Comparison of ENCODE assay signal across 1 cellular context in the genomic region with DNA sequence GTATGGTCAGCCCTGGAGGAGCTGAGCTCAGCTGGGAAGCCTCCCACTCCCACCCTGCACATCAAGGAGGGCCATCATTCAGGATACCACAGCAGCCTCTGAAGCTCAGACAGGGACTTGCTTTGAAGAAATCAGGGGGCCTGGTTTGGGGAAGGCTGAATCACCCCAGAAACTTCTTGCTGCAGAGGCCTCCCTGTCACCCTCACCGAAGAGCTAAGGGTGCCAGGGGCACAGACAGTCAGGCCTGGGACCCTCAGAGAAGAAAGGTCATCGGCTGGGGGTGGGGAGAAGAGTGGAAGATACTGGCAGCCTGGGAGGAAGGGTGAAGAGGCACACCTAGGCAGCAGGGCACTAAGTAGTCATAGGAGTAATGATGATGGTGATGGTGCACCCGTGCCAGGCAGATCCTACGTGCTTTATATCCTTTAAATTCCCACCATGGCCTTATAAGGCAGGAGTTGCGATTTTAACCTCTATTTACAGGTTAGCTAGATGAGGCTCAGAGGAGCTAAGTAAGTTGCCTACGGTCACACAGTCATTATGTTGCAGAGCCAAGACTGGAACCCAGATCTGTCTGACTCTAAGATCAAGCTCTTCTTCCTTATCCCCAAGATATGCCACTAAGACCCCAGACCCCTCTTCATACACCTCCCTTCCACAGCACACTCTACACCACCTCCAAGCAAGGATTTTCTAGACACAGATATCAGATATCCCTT.
TF ChIP-seq lines count a peak whose summit lies in the region.

No MANE protein-coding gene starts in this region.

TF ChIP-seq in HepG2, 621 proteins besides CTCF, POLR2A, EP300 and RAD21 (continued from another document):
- TF ChIP-seq, protein P1, sequence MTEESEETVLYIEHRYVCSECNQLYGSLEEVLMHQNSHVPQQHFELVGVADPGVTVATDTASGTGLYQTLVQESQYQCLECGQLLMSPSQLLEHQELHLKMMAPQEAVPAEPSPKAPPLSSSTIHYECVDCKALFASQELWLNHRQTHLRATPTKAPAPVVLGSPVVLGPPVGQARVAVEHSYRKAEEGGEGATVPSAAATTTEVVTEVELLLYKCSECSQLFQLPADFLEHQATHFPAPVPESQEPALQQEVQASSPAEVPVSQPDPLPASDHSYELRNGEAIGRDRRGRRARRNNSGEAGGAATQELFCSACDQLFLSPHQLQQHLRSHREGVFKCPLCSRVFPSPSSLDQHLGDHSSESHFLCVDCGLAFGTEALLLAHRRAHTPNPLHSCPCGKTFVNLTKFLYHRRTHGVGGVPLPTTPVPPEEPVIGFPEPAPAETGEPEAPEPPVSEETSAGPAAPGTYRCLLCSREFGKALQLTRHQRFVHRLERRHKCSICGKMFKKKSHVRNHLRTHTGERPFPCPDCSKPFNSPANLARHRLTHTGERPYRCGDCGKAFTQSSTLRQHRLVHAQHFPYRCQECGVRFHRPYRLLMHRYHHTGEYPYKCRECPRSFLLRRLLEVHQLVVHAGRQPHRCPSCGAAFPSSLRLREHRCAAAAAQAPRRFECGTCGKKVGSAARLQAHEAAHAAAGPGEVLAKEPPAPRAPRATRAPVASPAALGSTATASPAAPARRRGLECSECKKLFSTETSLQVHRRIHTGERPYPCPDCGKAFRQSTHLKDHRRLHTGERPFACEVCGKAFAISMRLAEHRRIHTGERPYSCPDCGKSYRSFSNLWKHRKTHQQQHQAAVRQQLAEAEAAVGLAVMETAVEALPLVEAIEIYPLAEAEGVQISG (CRISPR knock-in tag; IDR thresholded peaks at IDR 0.05): no peak
- no peak for TF ChIP-seq REPIN1 (CRISPR knock-in tag; IDR thresholded peaks at IDR 0.05; ENCODE audit: borderline replicate concordance, low read depth)
TF ChIP-seq in HepG2: peak in this region for 0.
